ENCODE assay signal across 7 cellular contexts in genomic region chrX:153598541-153599191, GRCh38. TPM values are rescaled to one million over a fixed set of nuclear protein-coding genes. Genes with fewer than 3 reads are reported as not detected.
DNase-seq lines count a peak whose midpoint lies in the region; ATAC-seq, FAIRE-seq and TF ChIP-seq lines count a peak whose summit lies in the region.

Gene CCNQ, minus strand, starts transcription at chrX:153599139. Its CDS starts 66 bp downstream, at chrX:153599073.

- TF ChIP-seq CTCF in MM.1S (IDR thresholded peaks at IDR 0.05; ENCODE audit: low read length): no peak
- no peak for TF ChIP-seq CTCF in neutrophil (IDR thresholded peaks at IDR 0.05)

- H3K27me3 Mint-ChIP-seq in activated T-cell treated with anti-CD3 and anti-CD28 coated beads, Interleukin-2, amount 50 U/mL, for 4 hours (ENCODE audit: low read depth): no peaks in the 10 kb centered on the region

- peak; percentile 10 for DNase-seq in HCEC 1CT
- DNase-seq in MM.1S: peak; percentile 10
- no peak for DNase-seq in activated T-cell treated with anti-CD3 and anti-CD28 coated beads, Interleukin-2, amount 50 U/mL, for 4 hours
- DNase-seq in frontal cortex (ENCODE audit: low spot score in 2 of 2): no peak
- no peak for DNase-seq in effector CD4-positive, alpha-beta T cell

- peaks cover 40% of the 10 kb centered on the region for H3K4me1 Mint-ChIP-seq in activated T-cell treated with anti-CD3 and anti-CD28 coated beads, Interleukin-2, amount 50 U/mL, for 4 hours (ENCODE audit: low read depth)

- ATAC-seq in GM18511 (IDR thresholded peaks at IDR 0.05; ENCODE audit: unreplicated experiment): peak; percentile 57
- ATAC-seq in activated T-cell treated with anti-CD3 and anti-CD28 coated beads, Interleukin-2, amount 50 U/mL, for 4 hours: peak; percentile 74 to 75

- H3K9me3 Mint-ChIP-seq in activated T-cell treated with anti-CD3 and anti-CD28 coated beads, Interleukin-2, amount 50 U/mL, for 4 hours: no peaks in the 10 kb centered on the region

- no peaks in the 10 kb centered on the region for H3K4me1 ChIP-seq in MM.1S (ENCODE audit: low read length)
- peaks cover 13 to 19% of the 10 kb centered on the region in 2 experiments for H3K4me1 ChIP-seq in neutrophil (ENCODE audit: control insufficient read depth in 1 of 2, insufficient read depth in 1 of 2, low read depth in 1 of 2, low read length in 1 of 2)

- no peaks in the 10 kb centered on the region for H3K36me3 ChIP-seq in MM.1S (replicated peaks; ENCODE audit: insufficient read depth, low read length)
- H3K36me3 ChIP-seq in neutrophil: peaks cover 16% of the 10 kb centered on the region

- H2AFZ ChIP-seq in MM.1S (ENCODE audit: low read length): peak within 1 kb of the TSS; percentile 70

- H3K4me3 ChIP-seq in MM.1S (ENCODE audit: low read length) (peak within 1 kb of the TSS; percentile 68), neutrophil (ENCODE audit: low read depth in 1 of 2, low read length in 1 of 2) (peak within 1 kb of the TSS; percentile 66 to 70)

- no peaks in the 10 kb centered on the region for H4K20me1 ChIP-seq in MM.1S (ENCODE audit: insufficient read depth, low read length)

- peaks cover 18% of the 10 kb centered on the region for H3K79me2 ChIP-seq in MM.1S (ENCODE audit: low read length)

- peak within 1 kb of the TSS; percentile 61 for H3K4me2 ChIP-seq in MM.1S (ENCODE audit: low read depth, low read length)

- peaks cover 7% of the 10 kb centered on the region for H3K36me3 Mint-ChIP-seq in activated T-cell treated with anti-CD3 and anti-CD28 coated beads, Interleukin-2, amount 50 U/mL, for 4 hours (ENCODE audit: insufficient read depth)

- H3K27me3 ChIP-seq in MM.1S (replicated peaks; ENCODE audit: insufficient read depth, low read length): no peaks in the 10 kb centered on the region
- H3K27me3 ChIP-seq in neutrophil: no peaks in the 10 kb centered on the region

- H3K9ac ChIP-seq in MM.1S (ENCODE audit: low read length): peak within 1 kb of the TSS; percentile 62; the same call in 1 of the 2 replicates

- H3K9me3 ChIP-seq in MM.1S (replicated peaks; ENCODE audit: insufficient read depth, low read length) (no peaks in the 10 kb centered on the region), neutrophil (no peaks in the 10 kb centered on the region)

- H3K4me3 Mint-ChIP-seq in activated T-cell treated with anti-CD3 and anti-CD28 coated beads, Interleukin-2, amount 50 U/mL, for 4 hours: peak within 1 kb of the TSS; percentile 87

- H3K9me2 ChIP-seq in MM.1S (replicated peaks; ENCODE audit: insufficient read depth, low read length): no peaks in the 10 kb centered on the region

- H3F3A ChIP-seq in MM.1S (ENCODE audit: insufficient read depth, low read length): no peaks in the 10 kb centered on the region

- H3K27ac ChIP-seq in MM.1S (ENCODE audit: low read length): peak within 1 kb of the TSS; percentile 18; the same call in 1 of the 2 replicates
- H3K27ac ChIP-seq in neutrophil: peak within 1 kb of the TSS; percentile 74

- FAIRE-seq in frontal cortex (lab: Jason Lieb, UNC): no peak

RNA-seq across cellular contexts. Expression of gene CCNQ, which starts in this region (rescaled TPM):
- 10 to 100 TPM; 38.6 to 46.9 (median 39.1) TPM for total RNA-seq in activated T-cell treated with anti-CD3 and anti-CD28 coated beads, Interleukin-2, amount 50 U/mL, for 4 hours
- 21.2 TPM for total RNA-seq in frontal cortex

Comparison
In these comparisons a context has a peak if more than half of its experiments do, and no peak if none do; other contexts are left out.
1. DNase-seq: peak in HCEC 1CT (single experiment) and MM.1S (single experiment); none in activated T-cell treated with anti-CD3 and anti-CD28 coated beads, Interleukin-2, amount 50 U/mL, for 4 hours (single experiment), frontal cortex (0 of 2) and effector CD4-positive, alpha-beta T cell (single experiment).